Comparison of ENCODE assay signal across 8 cellular contexts in the genomic region with DNA sequence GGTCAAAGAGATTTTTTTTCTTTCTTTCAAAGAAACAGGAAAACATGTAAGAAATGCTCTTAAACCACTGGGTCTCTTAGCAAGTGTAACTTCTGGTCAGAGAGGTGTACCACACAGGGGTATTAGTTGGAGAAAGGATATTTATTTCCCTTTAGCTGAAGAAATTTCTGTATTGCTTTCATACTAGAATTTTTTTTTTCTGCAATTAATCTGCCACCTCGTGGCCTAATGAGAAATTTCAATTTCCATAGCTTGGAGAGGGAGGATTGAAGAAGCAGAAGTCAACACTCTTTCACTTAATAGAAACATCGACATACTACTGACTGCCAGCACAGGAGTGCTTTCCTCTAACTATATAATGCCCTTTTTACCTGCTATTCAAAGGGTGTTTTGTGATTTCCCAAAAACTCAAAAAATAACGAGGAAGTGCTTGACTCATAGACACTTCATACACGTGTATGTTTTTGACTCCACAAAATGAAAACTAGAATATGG.
DNase-seq lines count a peak whose midpoint lies in the region; TF ChIP-seq lines count a peak whose summit lies in the region.

No MANE protein-coding gene starts in this region.

- POLR2A ChIA-PET in SK-N-SH (lab: Yijun Ruan, JAX): interaction anchor here (0.6 to 1.2 kb wide), 3 partner anchors 178 to 892 kb away, joined by 3 to 6 read pairs (median 4); a partner anchor contains a TSS

- H3K4me1 ChIP-seq in Karpas-422 (ENCODE audit: low read length): no peaks in the 10 kb centered on the region
- peaks cover 0 to 4% of the 10 kb centered on the region in 2 experiments; a peak in 1 of 4 replicates for H3K4me1 ChIP-seq in SK-N-SH (ENCODE audit: control insufficient read depth in 1 of 2, insufficient read depth in 2 of 2, low read depth in 1 of 2, low read length in 1 of 2)
- no peaks in the 10 kb centered on the region for H3K4me1 ChIP-seq in osteoblast (ENCODE audit: insufficient read depth, low read length)

- TF ChIP-seq RAD21 in SK-N-SH (IDR thresholded peaks at IDR 0.05; ENCODE audit: low read length): peak; percentile 83

- H3K9me2 ChIP-seq in Karpas-422 (replicated peaks; ENCODE audit: insufficient read depth, low read length): no peaks in the 10 kb centered on the region
- H3K9me2 ChIP-seq in SK-N-SH: no peaks in the 10 kb centered on the region

- H3K79me2 ChIP-seq in Karpas-422 (ENCODE audit: low read length): no peaks in the 10 kb centered on the region
- no peaks in the 10 kb centered on the region for H3K79me2 ChIP-seq in SK-N-SH (ENCODE audit: insufficient read depth)
- no peaks in the 10 kb centered on the region for H3K79me2 ChIP-seq in osteoblast (ENCODE audit: insufficient read depth, low read length)

- H3K27ac ChIP-seq in Karpas-422 (ENCODE audit: low read length) (no peak overlapping the region), SK-N-SH (ENCODE audit: low read depth in 2 of 2, low read length in 1 of 2) (no peak overlapping the region), osteoblast (ENCODE audit: low read depth, low read length) (no peak overlapping the region)

- peak; percentile 49 for DNase-seq in NCI-H748 (lab: John Stamatoyannopoulos, UW; ENCODE audit: unreplicated experiment)
- DNase-seq in NCI-H748 treated with DMSO at 0.1 percent for 48 hours (lab: John Stamatoyannopoulos, UW): no peak
- peak; percentile 76 for DNase-seq in Karpas-422
- peak; percentile 12 for DNase-seq in SK-N-SH
- peak; percentile 55 for DNase-seq in fibroblast of mammary gland (ENCODE audit: low read depth)
- DNase-seq in osteoblast (ENCODE audit: insufficient read length, low spot score, missing footprints): peak; percentile 22
- DNase-seq in AG08396 (ENCODE audit: low spot score): no peak
- no peak for DNase-seq in 8988T

- CTCF ChIA-PET in SK-N-SH (lab: Yijun Ruan, JAX): interaction anchor here (0.6 to 10.7 kb wide), 47 partner anchors 9 to 898 kb away, joined by 3 to 395 read pairs (median 4); a partner anchor contains a TSS

- H3K27me3 ChIP-seq in Karpas-422 (ENCODE audit: low read length): no peaks in the 10 kb centered on the region
- H3K27me3 ChIP-seq in SK-N-SH (ENCODE audit: insufficient read depth): no peaks in the 10 kb centered on the region
- H3K27me3 ChIP-seq in osteoblast (ENCODE audit: insufficient read depth, low read length): no peaks in the 10 kb centered on the region

- H3K9me3 ChIP-seq in Karpas-422 (ENCODE audit: low read length): no peaks in the 10 kb centered on the region
- H3K9me3 ChIP-seq in SK-N-SH: no peaks in the 10 kb centered on the region
- no peaks in the 10 kb centered on the region for H3K9me3 ChIP-seq in osteoblast (ENCODE audit: low read depth, low read length)

- no peak for TF ChIP-seq EP300 in SK-N-SH (IDR thresholded peaks at IDR 0.05; ENCODE audit: borderline replicate concordance in 1 of 2, low read depth in 1 of 2, low read length in 1 of 2)

- peaks cover 4% of the 10 kb centered on the region for H3F3A ChIP-seq in SK-N-SH (replicated peaks; ENCODE audit: insufficient read depth)

- H3K4me3 ChIP-seq in Karpas-422 (ENCODE audit: low read length) (no peak overlapping the region), SK-N-SH (ENCODE audit: low read depth in 2 of 2, low read length in 1 of 2) (no peak overlapping the region), fibroblast of mammary gland (ENCODE audit: control insufficient read depth, low read depth, low read length) (no peak overlapping the region), osteoblast (ENCODE audit: insufficient read depth, low read length) (peak overlapping the region; percentile 40)

- no peak overlapping the region for H2AFZ ChIP-seq in Karpas-422 (ENCODE audit: low read length)
- peak overlapping the region; percentile 56 for H2AFZ ChIP-seq in SK-N-SH (ENCODE audit: low read depth)
- H2AFZ ChIP-seq in osteoblast (ENCODE audit: low read length): peak overlapping the region; percentile 11

- H3K36me3 ChIP-seq in Karpas-422 (ENCODE audit: insufficient read depth, low read length) (no peaks in the 10 kb centered on the region), SK-N-SH (replicated peaks in 1 of 2; ENCODE audit: control insufficient read depth in 1 of 2, insufficient read depth in 2 of 2, low read length in 1 of 2) (no peaks in the 10 kb centered on the region), osteoblast (ENCODE audit: insufficient read depth, low read length) (no peaks in the 10 kb centered on the region)

- no peak overlapping the region for H3K9ac ChIP-seq in Karpas-422 (ENCODE audit: low read length)
- H3K9ac ChIP-seq in SK-N-SH: no peak overlapping the region

- no peaks in the 10 kb centered on the region for H4K20me1 ChIP-seq in Karpas-422 (ENCODE audit: insufficient read depth, low read depth, low read length)
- no peaks in the 10 kb centered on the region for H4K20me1 ChIP-seq in SK-N-SH (ENCODE audit: insufficient read depth)
- H4K20me1 ChIP-seq in osteoblast (ENCODE audit: insufficient read depth, low read length): no peaks in the 10 kb centered on the region

- 25% methylated on average over 4 of the region's 4 CpGs for WGBS in SK-N-SH (ENCODE audit: low lambda C conversion rate)

- H3K4me2 ChIP-seq in Karpas-422 (ENCODE audit: low read depth, low read length, poor library complexity, severe bottlenecking) (no peak overlapping the region), SK-N-SH (no peak overlapping the region; the same call in 1 of the 2 replicates), osteoblast (ENCODE audit: insufficient read depth, low read length) (peak overlapping the region; percentile 51)

- peak; percentile 79 for TF ChIP-seq CTCF in SK-N-SH (IDR thresholded peaks at IDR 0.05)
- peak; percentile 49 for TF ChIP-seq CTCF in fibroblast of mammary gland (conservative IDR thresholded peaks at IDR 0.05; ENCODE audit: control insufficient read depth, insufficient read depth, low read depth, low read length)
- TF ChIP-seq CTCF in osteoblast (IDR thresholded peaks at IDR 0.05; ENCODE audit: extremely low read depth, low read depth, low read length): peak; percentile 56

TF ChIP-seq in SK-N-SH, 30 proteins besides CTCF, POLR2A, EP300 and RAD21:
- no peak for TF ChIP-seq EZH2phosphoT487 (IDR thresholded peaks at IDR 0.05; ENCODE audit: borderline replicate concordance, low read depth)
- peak; percentile 82 for TF ChIP-seq SMC3 (IDR thresholded peaks at IDR 0.05; ENCODE audit: low read depth, low read length)

Comparison
In these comparisons a context has a peak if more than half of its experiments do, and no peak if none do; other contexts are left out.
1. DNase-seq: peak in NCI-H748 (single experiment), Karpas-422 (single experiment), SK-N-SH (single experiment), fibroblast of mammary gland (single experiment) and osteoblast (single experiment); none in NCI-H748 treated with DMSO at 0.1 percent for 48 hours (single experiment), AG08396 (single experiment) and 8988T (single experiment).
2. Peak in every context shown above with its lines, with median percentiles within 50 percentile points of each other: CTCF ChIP-seq.